Comparison of ENCODE assay signal across 8 cellular contexts in genomic region chrX:107715331-107716044, GRCh38.
DNase-seq lines count a peak whose midpoint lies in the region; ATAC-seq lines count a peak whose summit lies in the region.

No MANE protein-coding gene starts in this region.

- DNase-seq in activated CD4-positive, alpha-beta T cell treated with anti-CD3 and anti-CD28 coated beads, Interleukin-2, amount 50 U/mL, for 1 hour: peak; percentile 3
- no peak for DNase-seq in activated CD4-positive, alpha-beta T cell treated with anti-CD3 and anti-CD28 coated beads for 4 hours
- no peak for DNase-seq in activated naive CD8-positive, alpha-beta T cell treated with anti-CD3 and anti-CD28 coated beads for 36 hours
- DNase-seq in stimulated activated CD8-positive, alpha-beta memory T cell treated with anti-CD3 and anti-CD28 coated beads, Interleukin-4, amount 100 ng/mL, for 48 hours: peak; percentile 25
- DNase-seq in pons (ENCODE audit: low spot score): no peak

- H3K4me1 Mint-ChIP-seq in activated naive CD8-positive, alpha-beta T cell treated with anti-CD3 and anti-CD28 coated beads for 36 hours: peaks cover 57% of the 10 kb centered on the region

- peak overlapping the region; percentile 41 for H3K4me3 ChIP-seq in iPS-11a (ENCODE audit: low read depth, low read length)

- no peak for ATAC-seq in GM19324 (IDR thresholded peaks at IDR 0.05; ENCODE audit: low FRiP score, unreplicated experiment)
- ATAC-seq in GM18907 (IDR thresholded peaks at IDR 0.05; ENCODE audit: unreplicated experiment): no peak

- peaks cover 14% of the 10 kb centered on the region for H3K36me3 Mint-ChIP-seq in activated naive CD8-positive, alpha-beta T cell treated with anti-CD3 and anti-CD28 coated beads for 36 hours

- peak overlapping the region; percentile 92 for H3K4me3 Mint-ChIP-seq in activated naive CD8-positive, alpha-beta T cell treated with anti-CD3 and anti-CD28 coated beads for 36 hours

- H3K9me3 Mint-ChIP-seq in activated naive CD8-positive, alpha-beta T cell treated with anti-CD3 and anti-CD28 coated beads for 36 hours: no peaks in the 10 kb centered on the region

- H3K27ac Mint-ChIP-seq in activated naive CD8-positive, alpha-beta T cell treated with anti-CD3 and anti-CD28 coated beads for 36 hours: peak overlapping the region; percentile 90

- H3K27me3 Mint-ChIP-seq in activated naive CD8-positive, alpha-beta T cell treated with anti-CD3 and anti-CD28 coated beads for 36 hours: no peaks in the 10 kb centered on the region

Comparison
In these comparisons a context has a peak if more than half of its experiments do, and no peak if none do; other contexts are left out.
1. DNase-seq: peak in activated CD4-positive, alpha-beta T cell treated with anti-CD3 and anti-CD28 coated beads, Interleukin-2, amount 50 U/mL, for 1 hour (single experiment) and stimulated activated CD8-positive, alpha-beta memory T cell treated with anti-CD3 and anti-CD28 coated beads, Interleukin-4, amount 100 ng/mL, for 48 hours (single experiment); none in activated CD4-positive, alpha-beta T cell treated with anti-CD3 and anti-CD28 coated beads for 4 hours (0 of 2), activated naive CD8-positive, alpha-beta T cell treated with anti-CD3 and anti-CD28 coated beads for 36 hours (single experiment) and pons (single experiment).